31 cellular contexts compared by ENCODE assay signal in the genomic region with DNA sequence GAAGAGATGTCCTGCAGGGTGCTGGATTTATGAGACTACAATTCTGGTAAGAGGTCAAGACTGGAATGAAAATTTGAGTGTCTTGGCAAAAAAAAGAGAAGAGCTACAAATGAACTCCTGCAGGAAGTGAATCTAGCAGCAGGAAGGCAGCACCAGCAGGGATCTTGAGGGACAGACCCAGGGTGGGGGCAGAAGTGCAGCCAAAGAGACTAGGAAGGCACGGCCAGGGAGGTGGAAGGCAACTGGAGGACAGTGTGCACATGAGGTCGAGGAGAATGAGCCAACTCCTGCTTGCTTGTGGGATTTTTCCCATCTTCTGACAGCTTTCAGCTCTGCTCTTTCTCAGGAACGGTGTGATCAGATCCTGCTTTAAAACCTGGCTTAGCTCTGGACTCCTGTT.
"Had no signal": no experiment of that assay in that cellular context is flagged by ENCODE, and none has a peak within 500 bp of the region (broad histone marks: within the 10 kb centered on the region; RNA-seq: fewer than 3 reads in every experiment).

No MANE protein-coding gene starts in this region.

- H3K4me1 Mint-ChIP-seq: activated CD4-positive, alpha-beta memory T cell treated with anti-CD3 and anti-CD28 coated beads, Interleukin-2, amount 10 ng/mL, durations not matched to agents 7 days and 5 days; activated CD4-positive, alpha-beta T cell treated with anti-CD3 and anti-CD28 coated beads, Interleukin-2, amount 10 ng/mL, durations not matched to agents 7 days and 5 days; naive B cell; stimulated activated memory B cell treated with anti-CD40 and anti-IgM and Interleukin-4, amounts not matched to agents 10 μg/mL and 1 μg/mL and 100 μg/mL, for 72 hours; stimulated activated naive CD8-positive, alpha-beta T cell treated with anti-CD3 and anti-CD28 coated beads, Interleukin-15, amount 100 ng/mL, for 72 hours had no signal

- H3K4me3 Mint-ChIP-seq: activated CD4-positive, alpha-beta memory T cell treated with anti-CD3 and anti-CD28 coated beads, Interleukin-2, amount 10 ng/mL, durations not matched to agents 7 days and 5 days; activated CD4-positive, alpha-beta T cell treated with anti-CD3 and anti-CD28 coated beads, Interleukin-2, amount 10 ng/mL, durations not matched to agents 7 days and 5 days; activated T-cell treated with anti-CD3 and anti-CD28 coated beads, Interleukin-2, amount 50 U/mL, for 72 hours; neural crest cell; stimulated activated memory B cell treated with anti-CD40 and anti-IgM and Interleukin-4, amounts not matched to agents 10 μg/mL and 1 μg/mL and 100 μg/mL, for 72 hours; stimulated activated naive CD8-positive, alpha-beta T cell treated with anti-CD3 and anti-CD28 coated beads, Interleukin-15, amount 100 ng/mL, for 72 hours; T-helper 1 cell treated with Interleukin-12 subunit alpha and Interleukin-12 subunit beta and Interleukin-4 antibody, amounts not matched to agents 30 μg/mL and 1 μg/mL, for 36 hours; WTC11 had no signal

- H3K9me3 ChIP-seq: esophagus squamous epithelium, psoas muscle, sigmoid colon, upper lobe of right lung had no signal

- H3K27ac Mint-ChIP-seq: activated CD4-positive, alpha-beta memory T cell treated with anti-CD3 and anti-CD28 coated beads, Interleukin-2, amount 10 ng/mL, durations not matched to agents 7 days and 5 days; activated CD4-positive, alpha-beta T cell treated with anti-CD3 and anti-CD28 coated beads, Interleukin-2, amount 10 ng/mL, durations not matched to agents 7 days and 5 days; activated naive CD4-positive, alpha-beta T cell treated with anti-CD3 and anti-CD28 coated beads, Interleukin-2, amount 50 U/mL, for 72 hours; activated T-cell treated with anti-CD3 and anti-CD28 coated beads, Interleukin-2, amount 50 U/mL, for 72 hours; naive B cell; stimulated activated memory B cell treated with anti-CD40 and anti-IgM and Interleukin-4, amounts not matched to agents 10 μg/mL and 1 μg/mL and 100 μg/mL, for 72 hours; T-helper 1 cell treated with Interleukin-12 subunit alpha and Interleukin-12 subunit beta and Interleukin-4 antibody, amounts not matched to agents 30 μg/mL and 1 μg/mL, for 36 hours; WTC11 had no signal

- FAIRE-seq: endometrium, islet of Langerhans, small intestine had no signal

- H3K4me3 ChIP-seq: cardiac muscle cell, esophagus squamous epithelium, psoas muscle, sigmoid colon, upper lobe of right lung had no signal

- H3K9me3 Mint-ChIP-seq: activated CD4-positive, alpha-beta memory T cell treated with anti-CD3 and anti-CD28 coated beads, Interleukin-2, amount 10 ng/mL, durations not matched to agents 7 days and 5 days; activated CD4-positive, alpha-beta T cell treated with anti-CD3 and anti-CD28 coated beads, Interleukin-2, amount 10 ng/mL, durations not matched to agents 7 days and 5 days; activated naive CD4-positive, alpha-beta T cell treated with anti-CD3 and anti-CD28 coated beads, Interleukin-2, amount 50 U/mL, for 72 hours; activated T-cell treated with anti-CD3 and anti-CD28 coated beads, Interleukin-2, amount 50 U/mL, for 72 hours; neural crest cell; stimulated activated naive CD8-positive, alpha-beta T cell treated with anti-CD3 and anti-CD28 coated beads, Interleukin-15, amount 100 ng/mL, for 72 hours; T-helper 1 cell treated with Interleukin-12 subunit alpha and Interleukin-12 subunit beta and Interleukin-4 antibody, amounts not matched to agents 30 μg/mL and 1 μg/mL, for 36 hours; WTC11 had no signal

- DNase-seq: activated CD4-positive, alpha-beta memory T cell treated with anti-CD3 and anti-CD28 coated beads, Interleukin-2, amount 10 ng/mL, durations not matched to agents 7 days and 5 days; activated CD4-positive, alpha-beta T cell treated with anti-CD3 and anti-CD28 coated beads for 1 hour; activated naive CD4-positive, alpha-beta T cell; activated T-cell treated with anti-CD3 and anti-CD28 coated beads, Interleukin-2, amount 50 U/mL, for 72 hours; dermis blood vessel endothelial cell; effector CD4-positive, alpha-beta T cell; esophagus squamous epithelium; foreskin melanocyte; left ventricle myocardium superior; naive B cell; occipital lobe; psoas muscle; sigmoid colon; small intestine; stimulated activated CD4-positive, alpha-beta T cell treated with anti-CD3 and anti-CD28 coated beads, Interleukin-4, amount 100 ng/mL, for 4 hours; stimulated activated CD8-positive, alpha-beta memory T cell treated with anti-CD3 and anti-CD28 coated beads, Interleukin-4, amount 100 ng/mL, for 48 hours; stimulated activated naive CD8-positive, alpha-beta T cell treated with anti-CD3 and anti-CD28 coated beads, Interleukin-15, amount 100 ng/mL, for 72 hours; substantia nigra; T1000; upper lobe of right lung had no signal

- ATAC-seq: activated naive CD4-positive, alpha-beta T cell treated with anti-CD3 and anti-CD28 coated beads, Interleukin-2, amount 50 U/mL, for 72 hours; activated T-cell treated with anti-CD3 and anti-CD28 coated beads, Interleukin-2, amount 50 U/mL, for 72 hours; left ventricle myocardium superior; psoas muscle; stimulated activated memory B cell treated with anti-CD40 and anti-IgM and Interleukin-4, amounts not matched to agents 10 μg/mL and 1 μg/mL and 100 μg/mL, for 72 hours; stimulated activated naive CD8-positive, alpha-beta T cell treated with anti-CD3 and anti-CD28 coated beads, Interleukin-15, amount 100 ng/mL, for 72 hours; upper lobe of right lung; WTC11 had no signal

- H3K36me3 Mint-ChIP-seq: activated naive CD4-positive, alpha-beta T cell treated with anti-CD3 and anti-CD28 coated beads, Interleukin-2, amount 50 U/mL, for 72 hours; naive B cell; stimulated activated memory B cell treated with anti-CD40 and anti-IgM and Interleukin-4, amounts not matched to agents 10 μg/mL and 1 μg/mL and 100 μg/mL, for 72 hours; WTC11 had no signal

- H3K27ac ChIP-seq: cardiac muscle cell, epithelial cell of prostate, esophagus squamous epithelium, parathyroid adenoma, psoas muscle, sigmoid colon, upper lobe of right lung had no signal
